Comparison of ENCODE assay signal across 15 cellular contexts in genomic region chr7:21639206-21639868, GRCh38.
DNase-seq lines count a peak whose midpoint lies in the region; ATAC-seq, FAIRE-seq and TF ChIP-seq lines count a peak whose summit lies in the region.
"Had no signal": no experiment of that assay in that cellular context is flagged by ENCODE, and none has a peak within 500 bp of the region (broad histone marks: within the 10 kb centered on the region; RNA-seq: fewer than 3 reads in every experiment).

No MANE protein-coding gene starts in this region.

- H3K36me3 ChIP-seq in liver (ENCODE audit: control insufficient read depth in 4 of 4, insufficient read depth in 3 of 4, low read depth in 1 of 4, low read length in 3 of 4) (peaks cover 0 to 1% (median 0%) of the 10 kb centered on the region in 4 donors), HepG2 (replicated peaks in 1 of 2; ENCODE audit: control insufficient read depth in 1 of 2, insufficient read depth in 2 of 2, low read length in 2 of 2) (no peaks in the 10 kb centered on the region), right lobe of liver (no peaks in the 10 kb centered on the region), neuronal stem cell (replicated peaks in 1 of 2; ENCODE audit: control insufficient read depth in 2 of 2, insufficient read depth in 2 of 2, low read length in 2 of 2) (no peaks in the 10 kb centered on the region)
- H3K36me3 ChIP-seq: BLaER1, HAP-1 had no signal

- H3K27ac ChIP-seq in liver (ENCODE audit: low read depth in 1 of 2, low read length in 2 of 2) (no peak overlapping the region), HepG2 (ENCODE audit: extremely low read length, insufficient read depth, low read length) (no peak overlapping the region), VCaP (peak overlapping the region; percentile 50), right lobe of liver (peak overlapping the region in 1 of 3 donors; percentile 45), neuronal stem cell (replicated peaks; ENCODE audit: low read length) (no peak overlapping the region)
- H3K27ac ChIP-seq: BLaER1 had no signal

- H2AK5ac ChIP-seq in neuronal stem cell (ENCODE audit: low read depth, low read length) = no peak overlapping the region

- no peaks in the 10 kb centered on the region for H3K27me3 ChIP-seq in liver (ENCODE audit: control insufficient read depth in 4 of 4, insufficient read depth in 4 of 4, low read length in 3 of 4)
- H3K27me3 ChIP-seq in HepG2 (ENCODE audit: control insufficient read depth in 1 of 2, insufficient read depth in 2 of 2, low read length in 2 of 2) = no peaks in the 10 kb centered on the region
- H3K27me3 ChIP-seq in right lobe of liver = no peaks in the 10 kb centered on the region
- H3K27me3 ChIP-seq in neuronal stem cell (ENCODE audit: control insufficient read depth in 3 of 3, insufficient read depth in 3 of 3, low read depth in 1 of 3, low read length in 3 of 3) = peaks cover 0 to 4% (median 0%) of the 10 kb centered on the region in 3 experiments
- H3K27me3 ChIP-seq: BLaER1 had no signal

- H2BK12ac ChIP-seq in neuronal stem cell (ENCODE audit: low read length) = no peak overlapping the region

- H4K20me1 ChIP-seq in HepG2 (ENCODE audit: insufficient read depth, low read length) = no peaks in the 10 kb centered on the region
- H4K20me1 ChIP-seq: BLaER1 had no signal

- no peak for FAIRE-seq in HepG2 (lab: Jason Lieb, UNC)
- FAIRE-seq: GM12878, H1 had no signal

- TF ChIP-seq CTCF in liver (IDR thresholded peaks at IDR 0.05; ENCODE audit: low read depth, low read length, missing input control) (no peak), HepG2 (CRISPR knock-in tag; IDR thresholded peaks at IDR 0.05) (no peak), VCaP (conservative IDR thresholded peaks at IDR 0.05) (no peak), right lobe of liver (IDR thresholded peaks at IDR 0.05) (no peak)

- intact Hi-C loops in HepG2 (cut with micrococcal nuclease; ENCODE audit: unreplicated experiment) (no loop called here), right lobe of liver (cut with DNase I) (no loop called here), posterior vena cava (cut with DNase I) (no loop called here)

- 38% methylated on average over 3 of the region's 3 CpGs for WGBS in liver
- whole genome bisulfite sequencing in HepG2 (ENCODE audit: low lambda C conversion rate) = 26% methylated on average over 3 of the region's 3 CpGs
- WGBS in right lobe of liver (ENCODE audit: insufficient coverage, low coverage, low lambda C conversion rate, missing lambda C conversion rate) = 12% methylated on average over 3 of the region's 3 CpGs
- no CpG with 5 or more reads among the region's 3 CpGs for WGBS in neuronal stem cell (ENCODE audit: extremely low coverage in 2 of 2, insufficient read length in 2 of 2, insufficient replicate concordance in 1 of 2), 2 donors

- H2BK120ac ChIP-seq in neuronal stem cell (ENCODE audit: low read depth, low read length) = no peak overlapping the region

- H2BK15ac ChIP-seq in neuronal stem cell (ENCODE audit: low read length) = no peak overlapping the region

- in situ Hi-C loops in HepG2 (cut with HindIII; ENCODE audit: extremely low pct_ligation_motif_present, low pct_unique_long_range_greater_than_20kb) = no loop called here

- no TSS peak for BruUV-seq in HepG2 (replicated peaks; lab: Mats Ljungman, UMichigan)

- no peak overlapping the region for H3K18ac ChIP-seq in neuronal stem cell (ENCODE audit: low read length)

- H3K23ac ChIP-seq in neuronal stem cell (ENCODE audit: low read depth, low read length, poor library complexity) = no peak overlapping the region

- no peak for TF ChIP-seq RAD21 in liver (IDR thresholded peaks at IDR 0.05)
- TF ChIP-seq RAD21 in HepG2 (CRISPR knock-in tag; IDR thresholded peaks at IDR 0.05) = no peak

- no peak overlapping the region for H4K91ac ChIP-seq in neuronal stem cell (ENCODE audit: low read depth, low read length, poor library complexity)

- POLR2A ChIA-PET in HepG2 (lab: Yijun Ruan, JAX) = no interaction called here

- no peak for TF ChIP-seq POLR2A in HepG2 (IDR thresholded peaks at IDR 0.05; ENCODE audit: insufficient read depth in 1 of 2, low read depth in 2 of 2, low read length in 2 of 2)
- no peak for TF ChIP-seq POLR2A in right lobe of liver (IDR thresholded peaks at IDR 0.05)

- no peak overlapping the region for H3K4ac ChIP-seq in neuronal stem cell (ENCODE audit: low read length)

- CTCF ChIA-PET in HepG2 (lab: Yijun Ruan, JAX; ENCODE audit: low intra/inter-chr PET ratio, low total read pairs) = no interaction called here

- no peak overlapping the region for H2BK5ac ChIP-seq in neuronal stem cell (ENCODE audit: low read length)

- no peak overlapping the region for H3K4me3 ChIP-seq in liver (ENCODE audit: low read depth in 1 of 3, low read length in 3 of 3)
- H3K4me3 ChIP-seq in HepG2 (replicated peaks in 1 of 3; ENCODE audit: insufficient read depth in 1 of 3, low read depth in 2 of 3, low read length in 3 of 3) = no peak overlapping the region
- H3K4me3 ChIP-seq in right lobe of liver = no peak overlapping the region
- H3K4me3 ChIP-seq in neuronal stem cell (ENCODE audit: low read length in 2 of 2) = no peak overlapping the region
- H3K4me3 ChIP-seq: BLaER1, GM12878, HAP-1 had no signal

- H2AFZ ChIP-seq in HepG2 (ENCODE audit: low read length) = no peak overlapping the region
- H2AFZ ChIP-seq in neuronal stem cell (ENCODE audit: low read length) = no peak overlapping the region

- H3K9ac ChIP-seq in liver (ENCODE audit: low read depth in 1 of 2, low read length in 2 of 2) = no peak overlapping the region
- no peak overlapping the region for H3K9ac ChIP-seq in HepG2 (ENCODE audit: insufficient read depth, low read depth, low read length)
- no peak overlapping the region for H3K9ac ChIP-seq in neuronal stem cell (ENCODE audit: low read depth, low read length, poor library complexity)
- H3K9ac ChIP-seq: BLaER1 had no signal

- H3K79me2 ChIP-seq in HepG2 (ENCODE audit: insufficient read depth, low read length) = no peaks in the 10 kb centered on the region

- H3K9me3 ChIP-seq in liver (ENCODE audit: control insufficient read depth in 4 of 4, low read length in 3 of 4) (no peaks in the 10 kb centered on the region), HepG2 (ENCODE audit: low read length) (no peaks in the 10 kb centered on the region), right lobe of liver (no peaks in the 10 kb centered on the region), neuronal stem cell (replicated peaks in 1 of 2; ENCODE audit: control insufficient read depth in 2 of 2, insufficient read depth in 1 of 2, low read depth in 1 of 2, low read length in 2 of 2) (no peaks in the 10 kb centered on the region)
- H3K9me3 ChIP-seq: BLaER1, HAP-1 had no signal

- H3K4me1 ChIP-seq in liver (ENCODE audit: control insufficient read depth in 4 of 4, insufficient read depth in 4 of 4, low read length in 3 of 4) = peaks cover 0 to 10% (median 8%) of the 10 kb centered on the region in 4 donors
- H3K4me1 ChIP-seq in HepG2 (ENCODE audit: insufficient read depth, low read length) = no peaks in the 10 kb centered on the region
- peaks cover 0 to 21% (median 4%) of the 10 kb centered on the region in 4 donors for H3K4me1 ChIP-seq in right lobe of liver
- peaks cover 3 to 13% of the 10 kb centered on the region in 2 donors for H3K4me1 ChIP-seq in neuronal stem cell (ENCODE audit: control insufficient read depth in 2 of 2, insufficient read depth in 1 of 2, low read depth in 1 of 2, low read length in 2 of 2)
- H3K4me1 ChIP-seq: BLaER1 had no signal

- TF ChIP-seq EP300 in HepG2 (IDR thresholded peaks at IDR 0.05; ENCODE audit: low read depth in 2 of 2, low read length in 2 of 2) = no peak
- TF ChIP-seq EP300 in HepG2 (CRISPR knock-in tag; IDR thresholded peaks at IDR 0.05; ENCODE audit: borderline replicate concordance) = no peak

- no peak overlapping the region for H4K8ac ChIP-seq in neuronal stem cell (ENCODE audit: low read depth, low read length)

- H3K14ac ChIP-seq in neuronal stem cell (ENCODE audit: low read length) = no peak overlapping the region

- no peaks in the 10 kb centered on the region for H3K79me1 ChIP-seq in neuronal stem cell (ENCODE audit: low read depth, low read length)

- ATAC-seq in HepG2 (no peak), right lobe of liver (peak; percentile 73 to 82 (median 81))
- ATAC-seq: GM12878 had no signal

- DNase-seq in HepG2 (ENCODE audit: low spot score) = no peak
- DNase-seq in right lobe of liver = no peak
- DNase-seq in neuronal stem cell (ENCODE audit: low spot score) = no peak
- DNase-seq in NCI-H748 treated with DMSO at 0.1 percent for 48 hours (lab: John Stamatoyannopoulos, UW) = no peak
- DNase-seq in SHP77 treated with DMSO at 0.1 percent for 48 hours (lab: John Stamatoyannopoulos, UW) = no peak
- no peak for DNase-seq in posterior vena cava (ENCODE audit: low spot score)
- DNase-seq: 8988T; AML-193; CD4-positive, CD25-positive, alpha-beta regulatory T cell had no signal

- H3K4me2 ChIP-seq in HepG2 (ENCODE audit: low read depth, low read length) (no peak overlapping the region), neuronal stem cell (ENCODE audit: insufficient read depth, low read length, poor library complexity, severe bottlenecking) (no peak overlapping the region)
- H3K4me2 ChIP-seq: BLaER1 had no signal

TF ChIP-seq in liver, 16 proteins besides CTCF, POLR2A, EP300 and RAD21 (continues in another document):
- TF ChIP-seq HNF4A (conservative IDR thresholded peaks at IDR 0.05) = peak in 1 of 2 donors; percentile 53

TF ChIP-seq in HepG2, 621 proteins besides CTCF, POLR2A, EP300 and RAD21 (continues in another document):
- TF ChIP-seq RFX5 (IDR thresholded peaks at IDR 0.05; ENCODE audit: low read depth, low read length) = no peak
- no peak for TF ChIP-seq ZBTB26 (CRISPR knock-in tag; IDR thresholded peaks at IDR 0.05; ENCODE audit: borderline replicate concordance)
- TF ChIP-seq ZNF629 (CRISPR knock-in tag; conservative IDR thresholded peaks at IDR 0.05) = no peak
- TF ChIP-seq FOXK1 (CRISPR knock-in tag; IDR thresholded peaks at IDR 0.05; ENCODE audit: borderline replicate concordance, low read depth) = no peak
- TF ChIP-seq ZNF530 (CRISPR knock-in tag; IDR thresholded peaks at IDR 0.05; ENCODE audit: low read depth) = no peak
- TF ChIP-seq KLF15 (CRISPR knock-in tag; IDR thresholded peaks at IDR 0.05; ENCODE audit: borderline replicate concordance) = no peak
- TF ChIP-seq ZNF598 (CRISPR knock-in tag; IDR thresholded peaks at IDR 0.05; ENCODE audit: borderline replicate concordance) = no peak
- TF ChIP-seq BRCA1 (CRISPR knock-in tag; IDR thresholded peaks at IDR 0.05) = no peak
